Comparison of ENCODE assay signal across 25 cellular contexts in genomic region chr17:14732211-14732610, GRCh38.
"Had no signal": no experiment of that assay in that cellular context is flagged by ENCODE, and none has a peak within 500 bp of the region (broad histone marks: within the 10 kb centered on the region; RNA-seq: fewer than 3 reads in every experiment).

No MANE protein-coding gene starts in this region.

- H2AFZ ChIP-seq: PC-9 had no signal

- ATAC-seq: activated CD4-positive, alpha-beta T cell treated with anti-CD3 and anti-CD28 coated beads for 36 hours; activated T-helper 17 cell treated with anti-CD3 and anti-CD28 coated beads, Interleukin-2, amount 50 U/mL, for 72 hours; K562 had no signal

- H3K27ac ChIP-seq: PC-9, WERI-Rb-1 had no signal

- DNase-seq: activated CD4-positive, alpha-beta memory T cell treated with anti-CD3 and anti-CD28 coated beads, Interleukin-2, amount 10 ng/mL, durations not matched to agents 7 days and 5 days; activated CD4-positive, alpha-beta T cell treated with anti-CD3 and anti-CD28 coated beads for 36 hours; activated CD4-positive, alpha-beta T cell treated with anti-CD3 and anti-CD28 coated beads, Interleukin-2, amount 50 U/mL, for 1 hour; activated gamma-delta T cell treated with Interleukin-2 at 50 U/mL for 16 hours; activated naive CD4-positive, alpha-beta T cell treated with anti-CD3 and anti-CD28 coated beads, Interleukin-2, amount 10 ng/mL, durations not matched to agents 7 days and 5 days; activated naive CD8-positive, alpha-beta T cell treated with anti-CD3 and anti-CD28 coated beads for 36 hours; activated T-cell treated with anti-CD3 and anti-CD28 coated beads for 4 hours; activated T-cell treated with anti-CD3 and anti-CD28 coated beads, Interleukin-2, amount 50 U/mL, for 48 hours; anterior cingulate cortex; Kasumi-1; NCI-H1105; NCI-H1436; NCI-H1694 treated with DMSO at 0.1 percent for 48 hours; NCI-H2029 treated with DMSO at 0.1 percent for 48 hours; NCI-H345; NCI-H510A; NCI-H526 treated with DMSO at 0.1 percent for 48 hours; NCI-H82; NK-92 treated with Interleukin-12 subunit alpha and Interleukin-12 subunit beta, amount 100 ng/mL, for 24 hours; PC-9; SHP77 treated with DMSO at 0.1 percent for 48 hours; T-helper 1 cell; WERI-Rb-1 had no signal

- H3K36me3 ChIP-seq: WERI-Rb-1 had no signal

- H3K4me2 ChIP-seq: PC-9 had no signal

- H3K4me3 ChIP-seq: K562, PC-9 had no signal
